ENCODE assay signal across 1 cellular context in the genomic region with DNA sequence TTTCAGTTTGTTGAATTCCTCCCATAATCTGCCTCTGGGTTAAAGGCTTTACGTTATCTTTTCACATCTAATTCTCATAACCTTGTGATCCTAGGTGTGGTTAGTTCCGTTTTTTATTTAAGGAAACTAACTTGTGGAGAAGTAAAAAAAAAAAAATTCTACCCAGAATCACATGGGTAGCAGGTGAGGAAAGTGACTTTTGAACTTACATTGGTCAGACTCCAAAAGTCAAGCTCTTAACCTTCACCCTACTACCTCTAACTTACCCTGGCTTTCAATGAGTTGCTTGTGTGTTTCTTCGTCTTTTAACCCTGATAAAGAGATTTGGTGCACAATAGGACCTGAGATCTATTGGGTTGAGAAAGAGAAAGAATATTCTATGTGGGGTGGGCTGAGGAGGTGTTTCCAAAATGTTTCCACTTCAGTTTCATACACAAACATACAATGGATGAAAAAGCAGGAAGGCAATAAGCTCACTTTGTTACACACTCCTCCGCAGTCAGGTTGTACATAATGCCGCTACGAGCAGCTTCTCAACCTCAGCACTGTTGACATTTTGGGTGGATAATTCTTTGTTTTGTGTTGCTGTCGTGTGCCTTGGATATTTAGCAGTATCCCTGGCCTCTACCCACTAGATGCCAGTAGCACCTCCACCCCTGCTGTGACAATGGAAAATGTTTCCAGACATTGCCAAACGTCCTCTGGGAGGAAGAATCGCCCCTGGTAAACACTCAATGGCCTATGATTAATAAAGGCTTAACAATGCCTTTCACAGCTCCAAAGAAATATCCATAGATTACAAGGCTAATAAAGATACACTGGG.
A peak's percentile ranks its signal among the peaks of the same experiment; 100 is the strongest.
TF ChIP-seq lines count a peak whose summit lies in the region.

No MANE protein-coding gene starts in this region.

TF ChIP-seq in HepG2, 621 proteins besides CTCF, POLR2A, EP300 and RAD21 (continued from another document and continues in another):
- TF ChIP-seq, protein P1, sequence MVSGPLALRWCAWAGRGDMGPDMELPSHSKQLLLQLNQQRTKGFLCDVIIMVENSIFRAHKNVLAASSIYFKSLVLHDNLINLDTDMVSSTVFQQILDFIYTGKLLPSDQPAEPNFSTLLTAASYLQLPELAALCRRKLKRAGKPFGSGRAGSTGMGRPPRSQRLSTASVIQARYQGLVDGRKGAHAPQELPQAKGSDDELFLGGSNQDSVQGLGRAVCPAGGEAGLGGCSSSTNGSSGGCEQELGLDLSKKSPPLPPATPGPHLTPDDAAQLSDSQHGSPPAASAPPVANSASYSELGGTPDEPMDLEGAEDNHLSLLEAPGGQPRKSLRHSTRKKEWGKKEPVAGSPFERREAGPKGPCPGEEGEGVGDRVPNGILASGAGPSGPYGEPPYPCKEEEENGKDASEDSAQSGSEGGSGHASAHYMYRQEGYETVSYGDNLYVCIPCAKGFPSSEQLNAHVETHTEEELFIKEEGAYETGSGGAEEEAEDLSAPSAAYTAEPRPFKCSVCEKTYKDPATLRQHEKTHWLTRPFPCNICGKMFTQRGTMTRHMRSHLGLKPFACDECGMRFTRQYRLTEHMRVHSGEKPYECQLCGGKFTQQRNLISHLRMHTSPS (CRISPR knock-in tag; IDR thresholded peaks at IDR 0.05; ENCODE audit: low read depth): peak; percentile 62; the same call in 1 of the 2 replicates
- TF ChIP-seq KLF13 (CRISPR knock-in tag; IDR thresholded peaks at IDR 0.05): no peak
- 0 out of 2 replicates have a peak, but pooled peaks have one; percentile 18 for TF ChIP-seq RFXANK (CRISPR knock-in tag; IDR thresholded peaks at IDR 0.05)
- no peak for TF ChIP-seq SOX6 (IDR thresholded peaks at IDR 0.05)
- peak; percentile 76 for TF ChIP-seq SOX6 (CRISPR knock-in tag; IDR thresholded peaks at IDR 0.05)
- TF ChIP-seq ZBTB7B (CRISPR knock-in tag; IDR thresholded peaks at IDR 0.05): 0 out of 2 replicates have a peak, but pooled peaks have one; percentile 14
- TF ChIP-seq HNRNPK (IDR thresholded peaks at IDR 0.05; ENCODE audit: low read depth, low read length, poor library complexity, severe bottlenecking): no peak
- TF ChIP-seq, protein P2, sequence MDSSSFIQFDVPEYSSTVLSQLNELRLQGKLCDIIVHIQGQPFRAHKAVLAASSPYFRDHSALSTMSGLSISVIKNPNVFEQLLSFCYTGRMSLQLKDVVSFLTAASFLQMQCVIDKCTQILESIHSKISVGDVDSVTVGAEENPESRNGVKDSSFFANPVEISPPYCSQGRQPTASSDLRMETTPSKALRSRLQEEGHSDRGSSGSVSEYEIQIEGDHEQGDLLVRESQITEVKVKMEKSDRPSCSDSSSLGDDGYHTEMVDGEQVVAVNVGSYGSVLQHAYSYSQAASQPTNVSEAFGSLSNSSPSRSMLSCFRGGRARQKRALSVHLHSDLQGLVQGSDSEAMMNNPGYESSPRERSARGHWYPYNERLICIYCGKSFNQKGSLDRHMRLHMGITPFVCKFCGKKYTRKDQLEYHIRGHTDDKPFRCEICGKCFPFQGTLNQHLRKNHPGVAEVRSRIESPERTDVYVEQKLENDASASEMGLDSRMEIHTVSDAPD (CRISPR knock-in tag; IDR thresholded peaks at IDR 0.05): peak; percentile 40; the same call in 1 of the 2 replicates
- peak; percentile 56 for TF ChIP-seq TEAD3 (CRISPR knock-in tag; optimal IDR thresholded peaks at IDR 0.05; ENCODE audit: borderline replicate concordance)
- peak; percentile 90 for TF ChIP-seq HNF4A (CRISPR knock-in tag; IDR thresholded peaks at IDR 0.05)
- TF ChIP-seq, protein P3, sequence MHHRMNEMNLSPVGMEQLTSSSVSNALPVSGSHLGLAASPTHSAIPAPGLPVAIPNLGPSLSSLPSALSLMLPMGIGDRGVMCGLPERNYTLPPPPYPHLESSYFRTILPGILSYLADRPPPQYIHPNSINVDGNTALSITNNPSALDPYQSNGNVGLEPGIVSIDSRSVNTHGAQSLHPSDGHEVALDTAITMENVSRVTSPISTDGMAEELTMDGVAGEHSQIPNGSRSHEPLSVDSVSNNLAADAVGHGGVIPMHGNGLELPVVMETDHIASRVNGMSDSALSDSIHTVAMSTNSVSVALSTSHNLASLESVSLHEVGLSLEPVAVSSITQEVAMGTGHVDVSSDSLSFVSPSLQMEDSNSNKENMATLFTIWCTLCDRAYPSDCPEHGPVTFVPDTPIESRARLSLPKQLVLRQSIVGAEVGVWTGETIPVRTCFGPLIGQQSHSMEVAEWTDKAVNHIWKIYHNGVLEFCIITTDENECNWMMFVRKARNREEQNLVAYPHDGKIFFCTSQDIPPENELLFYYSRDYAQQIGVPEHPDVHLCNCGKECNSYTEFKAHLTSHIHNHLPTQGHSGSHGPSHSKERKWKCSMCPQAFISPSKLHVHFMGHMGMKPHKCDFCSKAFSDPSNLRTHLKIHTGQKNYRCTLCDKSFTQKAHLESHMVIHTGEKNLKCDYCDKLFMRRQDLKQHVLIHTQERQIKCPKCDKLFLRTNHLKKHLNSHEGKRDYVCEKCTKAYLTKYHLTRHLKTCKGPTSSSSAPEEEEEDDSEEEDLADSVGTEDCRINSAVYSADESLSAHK (CRISPR knock-in tag; IDR thresholded peaks at IDR 0.05; ENCODE audit: borderline replicate concordance): no peak
- 0 out of 2 replicates have a peak, but pooled peaks have one; percentile 60 for TF ChIP-seq ARID2 (CRISPR knock-in tag; IDR thresholded peaks at IDR 0.05; ENCODE audit: borderline replicate concordance)
- TF ChIP-seq NFIC (IDR thresholded peaks at IDR 0.05; ENCODE audit: low read length): peak; percentile 79
- TF ChIP-seq ZIK1 (CRISPR knock-in tag; IDR thresholded peaks at IDR 0.05; ENCODE audit: borderline replicate concordance, low read depth): no peak
- 0 out of 2 replicates have a peak, but pooled peaks have one; percentile 15 for TF ChIP-seq SIX4 (CRISPR knock-in tag; IDR thresholded peaks at IDR 0.05)
- no peak; the same call in 1 of the 2 replicates for TF ChIP-seq SMYD3 (CRISPR knock-in tag; IDR thresholded peaks at IDR 0.05)
- peak; percentile 39; the same call in 1 of the 2 replicates for TF ChIP-seq ATF1 (CRISPR knock-in tag; IDR thresholded peaks at IDR 0.05)
- TF ChIP-seq STAG1 (CRISPR knock-in tag; IDR thresholded peaks at IDR 0.05): peak; percentile 36
- no peak for TF ChIP-seq NONO (IDR thresholded peaks at IDR 0.05)
- TF ChIP-seq NONO (CRISPR knock-in tag; conservative IDR thresholded peaks at IDR 0.05): 0 out of 2 replicates have a peak, but pooled peaks have one; percentile 21
- TF ChIP-seq, protein P4, sequence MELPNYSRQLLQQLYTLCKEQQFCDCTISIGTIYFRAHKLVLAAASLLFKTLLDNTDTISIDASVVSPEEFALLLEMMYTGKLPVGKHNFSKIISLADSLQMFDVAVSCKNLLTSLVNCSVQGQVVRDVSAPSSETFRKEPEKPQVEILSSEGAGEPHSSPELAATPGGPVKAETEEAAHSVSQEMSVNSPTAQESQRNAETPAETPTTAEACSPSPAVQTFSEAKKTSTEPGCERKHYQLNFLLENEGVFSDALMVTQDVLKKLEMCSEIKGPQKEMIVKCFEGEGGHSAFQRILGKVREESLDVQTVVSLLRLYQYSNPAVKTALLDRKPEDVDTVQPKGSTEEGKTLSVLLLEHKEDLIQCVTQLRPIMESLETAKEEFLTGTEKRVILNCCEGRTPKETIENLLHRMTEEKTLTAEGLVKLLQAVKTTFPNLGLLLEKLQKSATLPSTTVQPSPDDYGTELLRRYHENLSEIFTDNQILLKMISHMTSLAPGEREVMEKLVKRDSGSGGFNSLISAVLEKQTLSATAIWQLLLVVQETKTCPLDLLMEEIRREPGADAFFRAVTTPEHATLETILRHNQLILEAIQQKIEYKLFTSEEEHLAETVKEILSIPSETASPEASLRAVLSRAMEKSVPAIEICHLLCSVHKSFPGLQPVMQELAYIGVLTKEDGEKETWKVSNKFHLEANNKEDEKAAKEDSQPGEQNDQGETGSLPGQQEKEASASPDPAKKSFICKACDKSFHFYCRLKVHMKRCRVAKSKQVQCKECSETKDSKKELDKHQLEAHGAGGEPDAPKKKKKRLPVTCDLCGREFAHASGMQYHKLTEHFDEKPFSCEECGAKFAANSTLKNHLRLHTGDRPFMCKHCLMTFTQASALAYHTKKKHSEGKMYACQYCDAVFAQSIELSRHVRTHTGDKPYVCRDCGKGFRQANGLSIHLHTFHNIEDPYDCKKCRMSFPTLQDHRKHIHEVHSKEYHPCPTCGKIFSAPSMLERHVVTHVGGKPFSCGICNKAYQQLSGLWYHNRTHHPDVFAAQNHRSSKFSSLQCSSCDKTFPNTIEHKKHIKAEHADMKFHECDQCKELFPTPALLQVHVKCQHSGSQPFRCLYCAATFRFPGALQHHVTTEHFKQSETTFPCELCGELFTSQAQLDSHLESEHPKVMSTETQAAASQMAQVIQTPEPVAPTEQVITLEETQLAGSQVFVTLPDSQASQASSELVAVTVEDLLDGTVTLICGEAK (IDR thresholded peaks at IDR 0.05): no peak
- TF ChIP-seq, protein P4 (CRISPR knock-in tag; IDR thresholded peaks at IDR 0.05): peak; percentile 15; the same call in 1 of the 2 replicates
- TF ChIP-seq ASH2L (IDR thresholded peaks at IDR 0.05; ENCODE audit: insufficient read length, low read depth, low read length): peak; percentile 88
- TF ChIP-seq, protein P5, sequence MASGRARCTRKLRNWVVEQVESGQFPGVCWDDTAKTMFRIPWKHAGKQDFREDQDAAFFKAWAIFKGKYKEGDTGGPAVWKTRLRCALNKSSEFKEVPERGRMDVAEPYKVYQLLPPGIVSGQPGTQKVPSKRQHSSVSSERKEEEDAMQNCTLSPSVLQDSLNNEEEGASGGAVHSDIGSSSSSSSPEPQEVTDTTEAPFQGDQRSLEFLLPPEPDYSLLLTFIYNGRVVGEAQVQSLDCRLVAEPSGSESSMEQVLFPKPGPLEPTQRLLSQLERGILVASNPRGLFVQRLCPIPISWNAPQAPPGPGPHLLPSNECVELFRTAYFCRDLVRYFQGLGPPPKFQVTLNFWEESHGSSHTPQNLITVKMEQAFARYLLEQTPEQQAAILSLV (CRISPR knock-in tag; IDR thresholded peaks at IDR 0.05; ENCODE audit: borderline replicate concordance): no peak
- TF ChIP-seq MEIS1 (CRISPR knock-in tag; IDR thresholded peaks at IDR 0.05; ENCODE audit: borderline replicate concordance): 0 out of 2 replicates have a peak, but pooled peaks have one; percentile 57
- 0 out of 2 replicates have a peak, but pooled peaks have one; percentile 40 for TF ChIP-seq ZNF605 (CRISPR knock-in tag; IDR thresholded peaks at IDR 0.05)
- 0 out of 2 replicates have a peak, but pooled peaks have one; percentile 66 for TF ChIP-seq GLI4 (CRISPR knock-in tag; IDR thresholded peaks at IDR 0.05; ENCODE audit: borderline replicate concordance)
- TF ChIP-seq RARG (CRISPR knock-in tag; IDR thresholded peaks at IDR 0.05; ENCODE audit: low read depth): peak; percentile 86; the same call in 1 of the 2 replicates
- TF ChIP-seq KAT2B (IDR thresholded peaks at IDR 0.05; ENCODE audit: borderline replicate concordance, low read depth, low read length): no peak
- 0 out of 2 replicates have a peak, but pooled peaks have one; percentile 47 for TF ChIP-seq ZNF136 (CRISPR knock-in tag; IDR thresholded peaks at IDR 0.05; ENCODE audit: low read depth)
- no peak for TF ChIP-seq ZC3H13 (CRISPR knock-in tag; IDR thresholded peaks at IDR 0.05)
- no peak for TF ChIP-seq RNF2 (conservative IDR thresholded peaks at IDR 0.05; ENCODE audit: low read depth)
- TF ChIP-seq, protein P6, sequence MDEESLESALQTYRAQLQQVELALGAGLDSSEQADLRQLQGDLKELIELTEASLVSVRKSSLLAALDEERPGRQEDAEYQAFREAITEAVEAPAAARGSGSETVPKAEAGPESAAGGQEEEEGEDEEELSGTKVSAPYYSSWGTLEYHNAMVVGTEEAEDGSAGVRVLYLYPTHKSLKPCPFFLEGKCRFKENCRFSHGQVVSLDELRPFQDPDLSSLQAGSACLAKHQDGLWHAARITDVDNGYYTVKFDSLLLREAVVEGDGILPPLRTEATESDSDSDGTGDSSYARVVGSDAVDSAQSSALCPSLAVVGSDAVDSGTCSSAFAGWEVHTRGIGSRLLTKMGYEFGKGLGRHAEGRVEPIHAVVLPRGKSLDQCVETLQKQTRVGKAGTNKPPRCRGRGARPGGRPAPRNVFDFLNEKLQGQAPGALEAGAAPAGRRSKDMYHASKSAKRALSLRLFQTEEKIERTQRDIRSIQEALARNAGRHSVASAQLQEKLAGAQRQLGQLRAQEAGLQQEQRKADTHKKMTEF (CRISPR knock-in tag; IDR thresholded peaks at IDR 0.05): peak; percentile 57
